26 cellular contexts compared by ENCODE assay signal in genomic region chr3:184825456-184825855, GRCh38.
"Had no signal": no experiment of that assay in that cellular context is flagged by ENCODE, and none has a peak within 500 bp of the region (broad histone marks: within the 10 kb centered on the region; RNA-seq: fewer than 3 reads in every experiment).

No MANE protein-coding gene starts in this region.

- H3K9me3 Mint-ChIP-seq: activated CD4-positive, alpha-beta memory T cell treated with anti-CD3 and anti-CD28 coated beads, Interleukin-2, amount 10 ng/mL, durations not matched to agents 7 days and 5 days; activated T-cell treated with anti-CD3 and anti-CD28 coated beads, Interleukin-2, amount 50 U/mL, for 24 hours; immature natural killer cell; mesothelial cell of epicardium; naive thymus-derived CD8-positive, alpha-beta T cell; neural crest cell; stimulated activated effector memory CD8-positive, alpha-beta T cell treated with anti-CD3 and anti-CD28 coated beads, Interleukin-12 subunit alpha, Interleukin-12 subunit beta, amount 100 ng/mL, for 72 hours had no signal

- H3K4me3 ChIP-seq: right lobe of liver, skin epidermis, stomach, thyroid gland, upper lobe of right lung had no signal

- ATAC-seq: activated CD4-positive, CD25-positive, alpha-beta regulatory T cell treated with anti-CD3 and anti-CD28 coated beads, Interleukin-2, amount 50 U/mL, for 24 hours; esophagus mucosa; naive thymus-derived CD8-positive, alpha-beta T cell; right lobe of liver; stimulated activated effector memory CD8-positive, alpha-beta T cell treated with anti-CD3 and anti-CD28 coated beads, Interleukin-12 subunit alpha, Interleukin-12 subunit beta, amount 100 ng/mL, for 72 hours; upper lobe of right lung had no signal

- H3K36me3 ChIP-seq: right lobe of liver, WERI-Rb-1 had no signal

- H3K27me3 ChIP-seq: right lobe of liver, stomach, thyroid gland, upper lobe of right lung had no signal

- H3K9me3 ChIP-seq: right lobe of liver, stomach, thyroid gland, upper lobe of right lung had no signal

- DNase-seq: activated CD4-positive, alpha-beta memory T cell treated with anti-CD3 and anti-CD28 coated beads, Interleukin-2, amount 10 ng/mL, durations not matched to agents 7 days and 5 days; activated CD4-positive, alpha-beta T cell treated with anti-CD3 and anti-CD28 coated beads for 48 hours; activated CD8-positive, alpha-beta memory T cell treated with anti-CD3 and anti-CD28 coated beads, Interleukin-2, amount 50 U/mL, for 48 hours; activated gamma-delta T cell treated with Interleukin-2 at 50 U/mL for 16 hours; activated naive CD4-positive, alpha-beta T cell treated with anti-CD3 and anti-CD28 coated beads, Interleukin-2, amount 50 U/mL, for 16 hours; activated T-cell treated with anti-CD3 and anti-CD28 coated beads, Interleukin-2, amount 50 U/mL, for 24 hours; amygdala; caudate nucleus; hippocampal formation; immature natural killer cell; kidney; naive thymus-derived CD8-positive, alpha-beta T cell; nucleus accumbens; right lobe of liver; stimulated activated CD4-positive, alpha-beta T cell treated with anti-CD3 and anti-CD28 coated beads, Interleukin-4, amount 100 ng/mL, for 24 hours; stomach; T-helper 1 cell; thyroid gland; upper lobe of right lung; WERI-Rb-1 had no signal

- H3K27ac Mint-ChIP-seq: activated CD4-positive, alpha-beta memory T cell treated with anti-CD3 and anti-CD28 coated beads, Interleukin-2, amount 10 ng/mL, durations not matched to agents 7 days and 5 days; activated T-cell treated with anti-CD3 and anti-CD28 coated beads, Interleukin-2, amount 50 U/mL, for 24 hours; immature natural killer cell; mesothelial cell of epicardium; stimulated activated effector memory CD8-positive, alpha-beta T cell treated with anti-CD3 and anti-CD28 coated beads, Interleukin-12 subunit alpha, Interleukin-12 subunit beta, amount 100 ng/mL, for 72 hours had no signal

- H3K4me1 ChIP-seq: right lobe of liver, thyroid gland, upper lobe of right lung had no signal

- H3K4me3 Mint-ChIP-seq: activated CD4-positive, alpha-beta memory T cell treated with anti-CD3 and anti-CD28 coated beads, Interleukin-2, amount 10 ng/mL, durations not matched to agents 7 days and 5 days; activated T-cell treated with anti-CD3 and anti-CD28 coated beads, Interleukin-2, amount 50 U/mL, for 24 hours; immature natural killer cell; mesothelial cell of epicardium; naive thymus-derived CD8-positive, alpha-beta T cell; neural crest cell; stimulated activated effector memory CD8-positive, alpha-beta T cell treated with anti-CD3 and anti-CD28 coated beads, Interleukin-12 subunit alpha, Interleukin-12 subunit beta, amount 100 ng/mL, for 72 hours had no signal

- H3K4me1 Mint-ChIP-seq: activated CD4-positive, alpha-beta memory T cell treated with anti-CD3 and anti-CD28 coated beads, Interleukin-2, amount 10 ng/mL, durations not matched to agents 7 days and 5 days; mesothelial cell of epicardium; neural crest cell had no signal

- H3K27ac ChIP-seq: right lobe of liver, skin epidermis, stomach, thyroid gland, upper lobe of right lung, WERI-Rb-1 had no signal

- H3K27me3 Mint-ChIP-seq: activated CD4-positive, alpha-beta memory T cell treated with anti-CD3 and anti-CD28 coated beads, Interleukin-2, amount 10 ng/mL, durations not matched to agents 7 days and 5 days; activated T-cell treated with anti-CD3 and anti-CD28 coated beads, Interleukin-2, amount 50 U/mL, for 24 hours; naive thymus-derived CD8-positive, alpha-beta T cell had no signal
